In the genomic region with DNA sequence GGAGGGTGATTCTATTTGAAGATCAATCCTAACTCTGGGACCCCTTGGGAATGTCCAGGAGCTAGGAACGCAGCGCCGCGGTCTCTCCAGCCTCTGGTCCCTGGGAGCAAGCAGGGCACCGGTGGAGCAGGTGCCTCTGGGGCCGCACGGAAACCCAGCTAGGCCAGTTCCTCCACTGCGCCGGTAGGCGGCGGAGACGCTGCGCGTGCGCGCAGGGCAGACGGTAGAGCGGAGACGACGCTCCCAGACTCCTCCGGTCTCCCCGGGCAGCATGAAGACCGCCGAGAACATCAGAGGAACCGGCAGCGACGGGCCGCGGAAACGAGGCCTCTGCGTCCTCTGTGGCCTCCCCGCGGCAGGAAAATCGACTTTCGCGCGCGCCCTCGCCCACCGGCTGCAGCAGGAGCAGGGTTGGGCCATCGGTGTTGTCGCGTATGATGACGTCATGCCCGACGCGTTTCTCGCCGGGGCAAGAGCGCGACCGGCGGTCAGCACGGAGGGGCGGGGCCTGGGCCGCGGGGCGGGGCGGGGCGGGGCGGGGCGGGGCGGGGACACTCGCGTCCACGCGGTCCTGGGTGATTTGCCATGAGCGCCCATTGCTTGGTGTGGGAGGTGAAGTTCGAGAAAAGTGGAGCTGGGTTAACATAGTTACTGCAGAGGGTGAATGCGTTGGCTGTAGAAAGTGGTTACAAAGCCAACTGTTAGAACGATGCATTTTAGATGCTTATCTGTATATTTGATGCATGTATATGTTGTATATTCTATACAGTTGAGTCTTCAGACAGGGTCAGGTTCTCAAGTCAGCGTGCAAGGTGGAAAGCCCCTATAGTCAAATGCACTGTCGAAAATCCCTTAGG, we compare ENCODE assay signal across 1 cellular context.
TF ChIP-seq lines count a peak whose summit lies in the region.

A gene with protein sequence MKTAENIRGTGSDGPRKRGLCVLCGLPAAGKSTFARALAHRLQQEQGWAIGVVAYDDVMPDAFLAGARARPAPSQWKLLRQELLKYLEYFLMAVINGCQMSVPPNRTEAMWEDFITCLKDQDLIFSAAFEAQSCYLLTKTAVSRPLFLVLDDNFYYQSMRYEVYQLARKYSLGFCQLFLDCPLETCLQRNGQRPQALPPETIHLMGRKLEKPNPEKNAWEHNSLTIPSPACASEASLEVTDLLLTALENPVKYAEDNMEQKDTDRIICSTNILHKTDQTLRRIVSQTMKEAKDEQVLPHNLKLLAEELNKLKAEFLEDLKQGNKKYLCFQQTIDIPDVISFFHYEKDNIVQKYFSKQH (plus strand): TSS at position 193 of the 857 bp plus-strand sequence. CDS start 79 bp downstream, at position 272.

TF ChIP-seq in H1, 55 proteins besides CTCF, POLR2A, EP300 and RAD21 (continues in another document):
- TF ChIP-seq SIRT6 (IDR thresholded peaks at IDR 0.05; ENCODE audit: low read length) (no peak), TBP (IDR thresholded peaks at IDR 0.05; ENCODE audit: low read depth, low read length) (peak; percentile 75; the same call in 1 of the 2 replicates), RNF2 (IDR thresholded peaks at IDR 0.05; ENCODE audit: borderline replicate concordance, low read depth, low read length, missing control alignments, poor library complexity, severe bottlenecking) (no peak), SAP30 (IDR thresholded peaks at IDR 0.05; ENCODE audit: insufficient read depth, insufficient replicate concordance, low read length) (no peak), GTF2F1 (IDR thresholded peaks at IDR 0.05; ENCODE audit: borderline replicate concordance, low read depth, low read length) (peak; percentile 83; the same call in 1 of the 2 replicates), CHD2 (IDR thresholded peaks at IDR 0.05; ENCODE audit: low read length) (peak; percentile 59; the same call in 1 of the 2 replicates), BRCA1 (IDR thresholded peaks at IDR 0.05; ENCODE audit: low read depth, low read length) (no peak), CTBP2 (IDR thresholded peaks at IDR 0.05; ENCODE audit: borderline replicate concordance, insufficient read depth, insufficient read length, low read length) (no peak), MAFK (IDR thresholded peaks at IDR 0.05; ENCODE audit: low read depth, low read length) (no peak), JUN (IDR thresholded peaks at IDR 0.05; ENCODE audit: low read depth, low read length) (no peak), TCF12 (IDR thresholded peaks at IDR 0.05; ENCODE audit: low read depth, low read length) (no peak), POU5F1 (IDR thresholded peaks at IDR 0.05; ENCODE audit: low read depth, low read length) (no peak), TEAD4 (IDR thresholded peaks at IDR 0.05; ENCODE audit: low read depth, low read length) (no peak), NRF1 (IDR thresholded peaks at IDR 0.05; ENCODE audit: low read depth, low read length) (peak; percentile 68), SP4 (IDR thresholded peaks at IDR 0.05; ENCODE audit: low read length) (0 out of 2 replicates have a peak, but pooled peaks have one; percentile 64), JUND (IDR thresholded peaks at IDR 0.05; ENCODE audit: low read length) (peak; percentile 96), SIX5 (IDR thresholded peaks at IDR 0.05; ENCODE audit: low read depth, low read length) (no peak), TAF7 (optimal IDR thresholded peaks at IDR 0.05; ENCODE audit: borderline replicate concordance, low read depth, low read length) (peak; percentile 83), ASH2L (IDR thresholded peaks at IDR 0.05; ENCODE audit: low read length) (peak; percentile 99), CEBPB (IDR thresholded peaks at IDR 0.05; ENCODE audit: low read depth, low read length) (no peak), HDAC2 (IDR thresholded peaks at IDR 0.05; ENCODE audit: borderline replicate concordance in 1 of 2, low read depth in 2 of 2, low read length in 2 of 2) (peak in 1 of 2 experiments; percentile 62; a peak in 1 of 4 replicates), PHF8 (conservative IDR thresholded peaks at IDR 0.05; ENCODE audit: low read depth, low read length) (peak; percentile 100), CREB1 (IDR thresholded peaks at IDR 0.05) (peak; percentile 98), CBX5 (IDR thresholded peaks at IDR 0.05; ENCODE audit: low read depth, low read length) (no peak), SP2 (IDR thresholded peaks at IDR 0.05; ENCODE audit: low read length) (no peak), RBBP5 (IDR thresholded peaks at IDR 0.05; ENCODE audit: borderline replicate concordance, low read depth, low read length) (peak; percentile 100), CBX8 (IDR thresholded peaks at IDR 0.05; ENCODE audit: borderline replicate concordance, low read depth, low read length) (no peak), BCL11A (IDR thresholded peaks at IDR 0.05; ENCODE audit: low read depth in 2 of 2, low read length in 2 of 2) (no peak), KDM1A (IDR thresholded peaks at IDR 0.05; ENCODE audit: borderline replicate concordance, low read length) (no peak), SRF (IDR thresholded peaks at IDR 0.05; ENCODE audit: low read depth, low read length) (peak; percentile 67), NANOG (IDR thresholded peaks at IDR 0.05; ENCODE audit: insufficient read depth, low read depth, low read length, poor library complexity, severe bottlenecking) (no peak), FOSL1 (IDR thresholded peaks at IDR 0.05; ENCODE audit: insufficient read depth, low read depth, low read length) (peak; percentile 19; the same call in 1 of the 2 replicates), HDAC6 (IDR thresholded peaks at IDR 0.05; ENCODE audit: low read depth, low read length) (no peak), KDM4A (IDR thresholded peaks at IDR 0.05; ENCODE audit: low read depth, low read length, severe bottlenecking) (peak; percentile 94), BACH1 (IDR thresholded peaks at IDR 0.05; ENCODE audit: low read length) (peak; percentile 57), SP1 (IDR thresholded peaks at IDR 0.05; ENCODE audit: low read depth, low read length) (0 out of 2 replicates have a peak, but pooled peaks have one; percentile 23), TAF1 (IDR thresholded peaks at IDR 0.05; ENCODE audit: low read depth, low read length) (peak; percentile 92), ZNF274 (IDR thresholded peaks at IDR 0.05; ENCODE audit: borderline replicate concordance, extremely low read depth, low read length) (no peak), SUZ12 (IDR thresholded peaks at IDR 0.05; ENCODE audit: low read length) (no peak), RXRA (IDR thresholded peaks at IDR 0.05; ENCODE audit: insufficient read depth, low read depth, low read length) (no peak), EZH2 (IDR thresholded peaks at IDR 0.05; ENCODE audit: low read depth, low read length, severe bottlenecking) (no peak), YY1 (IDR thresholded peaks at IDR 0.05; ENCODE audit: low read depth, low read length) (no peak), KDM5A (IDR thresholded peaks at IDR 0.05; ENCODE audit: low read length) (peak; percentile 64; the same call in 1 of the 2 replicates), CHD1 (IDR thresholded peaks at IDR 0.05; ENCODE audit: low read depth, low read length) (no peak), POLR2AphosphoS5 (IDR thresholded peaks at IDR 0.05; ENCODE audit: low read depth, low read length) (peak; percentile 95)
- TF ChIP-seq, protein P1, sequence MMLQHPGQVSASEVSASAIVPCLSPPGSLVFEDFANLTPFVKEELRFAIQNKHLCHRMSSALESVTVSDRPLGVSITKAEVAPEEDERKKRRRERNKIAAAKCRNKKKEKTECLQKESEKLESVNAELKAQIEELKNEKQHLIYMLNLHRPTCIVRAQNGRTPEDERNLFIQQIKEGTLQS (IDR thresholded peaks at IDR 0.05; ENCODE audit: insufficient read depth, low read depth, low read length): peak; percentile 85
- TF ChIP-seq, protein P2, sequence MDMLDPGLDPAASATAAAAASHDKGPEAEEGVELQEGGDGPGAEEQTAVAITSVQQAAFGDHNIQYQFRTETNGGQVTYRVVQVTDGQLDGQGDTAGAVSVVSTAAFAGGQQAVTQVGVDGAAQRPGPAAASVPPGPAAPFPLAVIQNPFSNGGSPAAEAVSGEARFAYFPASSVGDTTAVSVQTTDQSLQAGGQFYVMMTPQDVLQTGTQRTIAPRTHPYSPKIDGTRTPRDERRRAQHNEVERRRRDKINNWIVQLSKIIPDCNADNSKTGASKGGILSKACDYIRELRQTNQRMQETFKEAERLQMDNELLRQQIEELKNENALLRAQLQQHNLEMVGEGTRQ (IDR thresholded peaks at IDR 0.05; ENCODE audit: low read length): no peak
- TF ChIP-seq, protein P3, sequence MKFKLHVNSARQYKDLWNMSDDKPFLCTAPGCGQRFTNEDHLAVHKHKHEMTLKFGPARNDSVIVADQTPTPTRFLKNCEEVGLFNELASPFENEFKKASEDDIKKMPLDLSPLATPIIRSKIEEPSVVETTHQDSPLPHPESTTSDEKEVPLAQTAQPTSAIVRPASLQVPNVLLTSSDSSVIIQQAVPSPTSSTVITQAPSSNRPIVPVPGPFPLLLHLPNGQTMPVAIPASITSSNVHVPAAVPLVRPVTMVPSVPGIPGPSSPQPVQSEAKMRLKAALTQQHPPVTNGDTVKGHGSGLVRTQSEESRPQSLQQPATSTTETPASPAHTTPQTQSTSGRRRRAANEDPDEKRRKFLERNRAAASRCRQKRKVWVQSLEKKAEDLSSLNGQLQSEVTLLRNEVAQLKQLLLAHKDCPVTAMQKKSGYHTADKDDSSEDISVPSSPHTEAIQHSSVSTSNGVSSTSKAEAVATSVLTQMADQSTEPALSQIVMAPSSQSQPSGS (IDR thresholded peaks at IDR 0.05; ENCODE audit: low read length): no peak
- TF ChIP-seq, protein P4, sequence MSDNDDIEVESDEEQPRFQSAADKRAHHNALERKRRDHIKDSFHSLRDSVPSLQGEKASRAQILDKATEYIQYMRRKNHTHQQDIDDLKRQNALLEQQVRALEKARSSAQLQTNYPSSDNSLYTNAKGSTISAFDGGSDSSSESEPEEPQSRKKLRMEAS (IDR thresholded peaks at IDR 0.05): peak; percentile 95
- TF ChIP-seq, protein P5, sequence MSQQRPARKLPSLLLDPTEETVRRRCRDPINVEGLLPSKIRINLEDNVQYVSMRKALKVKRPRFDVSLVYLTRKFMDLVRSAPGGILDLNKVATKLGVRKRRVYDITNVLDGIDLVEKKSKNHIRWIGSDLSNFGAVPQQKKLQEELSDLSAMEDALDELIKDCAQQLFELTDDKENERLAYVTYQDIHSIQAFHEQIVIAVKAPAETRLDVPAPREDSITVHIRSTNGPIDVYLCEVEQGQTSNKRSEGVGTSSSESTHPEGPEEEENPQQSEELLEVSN (IDR thresholded peaks at IDR 0.05): peak; percentile 83
- TF ChIP-seq, protein P6, sequence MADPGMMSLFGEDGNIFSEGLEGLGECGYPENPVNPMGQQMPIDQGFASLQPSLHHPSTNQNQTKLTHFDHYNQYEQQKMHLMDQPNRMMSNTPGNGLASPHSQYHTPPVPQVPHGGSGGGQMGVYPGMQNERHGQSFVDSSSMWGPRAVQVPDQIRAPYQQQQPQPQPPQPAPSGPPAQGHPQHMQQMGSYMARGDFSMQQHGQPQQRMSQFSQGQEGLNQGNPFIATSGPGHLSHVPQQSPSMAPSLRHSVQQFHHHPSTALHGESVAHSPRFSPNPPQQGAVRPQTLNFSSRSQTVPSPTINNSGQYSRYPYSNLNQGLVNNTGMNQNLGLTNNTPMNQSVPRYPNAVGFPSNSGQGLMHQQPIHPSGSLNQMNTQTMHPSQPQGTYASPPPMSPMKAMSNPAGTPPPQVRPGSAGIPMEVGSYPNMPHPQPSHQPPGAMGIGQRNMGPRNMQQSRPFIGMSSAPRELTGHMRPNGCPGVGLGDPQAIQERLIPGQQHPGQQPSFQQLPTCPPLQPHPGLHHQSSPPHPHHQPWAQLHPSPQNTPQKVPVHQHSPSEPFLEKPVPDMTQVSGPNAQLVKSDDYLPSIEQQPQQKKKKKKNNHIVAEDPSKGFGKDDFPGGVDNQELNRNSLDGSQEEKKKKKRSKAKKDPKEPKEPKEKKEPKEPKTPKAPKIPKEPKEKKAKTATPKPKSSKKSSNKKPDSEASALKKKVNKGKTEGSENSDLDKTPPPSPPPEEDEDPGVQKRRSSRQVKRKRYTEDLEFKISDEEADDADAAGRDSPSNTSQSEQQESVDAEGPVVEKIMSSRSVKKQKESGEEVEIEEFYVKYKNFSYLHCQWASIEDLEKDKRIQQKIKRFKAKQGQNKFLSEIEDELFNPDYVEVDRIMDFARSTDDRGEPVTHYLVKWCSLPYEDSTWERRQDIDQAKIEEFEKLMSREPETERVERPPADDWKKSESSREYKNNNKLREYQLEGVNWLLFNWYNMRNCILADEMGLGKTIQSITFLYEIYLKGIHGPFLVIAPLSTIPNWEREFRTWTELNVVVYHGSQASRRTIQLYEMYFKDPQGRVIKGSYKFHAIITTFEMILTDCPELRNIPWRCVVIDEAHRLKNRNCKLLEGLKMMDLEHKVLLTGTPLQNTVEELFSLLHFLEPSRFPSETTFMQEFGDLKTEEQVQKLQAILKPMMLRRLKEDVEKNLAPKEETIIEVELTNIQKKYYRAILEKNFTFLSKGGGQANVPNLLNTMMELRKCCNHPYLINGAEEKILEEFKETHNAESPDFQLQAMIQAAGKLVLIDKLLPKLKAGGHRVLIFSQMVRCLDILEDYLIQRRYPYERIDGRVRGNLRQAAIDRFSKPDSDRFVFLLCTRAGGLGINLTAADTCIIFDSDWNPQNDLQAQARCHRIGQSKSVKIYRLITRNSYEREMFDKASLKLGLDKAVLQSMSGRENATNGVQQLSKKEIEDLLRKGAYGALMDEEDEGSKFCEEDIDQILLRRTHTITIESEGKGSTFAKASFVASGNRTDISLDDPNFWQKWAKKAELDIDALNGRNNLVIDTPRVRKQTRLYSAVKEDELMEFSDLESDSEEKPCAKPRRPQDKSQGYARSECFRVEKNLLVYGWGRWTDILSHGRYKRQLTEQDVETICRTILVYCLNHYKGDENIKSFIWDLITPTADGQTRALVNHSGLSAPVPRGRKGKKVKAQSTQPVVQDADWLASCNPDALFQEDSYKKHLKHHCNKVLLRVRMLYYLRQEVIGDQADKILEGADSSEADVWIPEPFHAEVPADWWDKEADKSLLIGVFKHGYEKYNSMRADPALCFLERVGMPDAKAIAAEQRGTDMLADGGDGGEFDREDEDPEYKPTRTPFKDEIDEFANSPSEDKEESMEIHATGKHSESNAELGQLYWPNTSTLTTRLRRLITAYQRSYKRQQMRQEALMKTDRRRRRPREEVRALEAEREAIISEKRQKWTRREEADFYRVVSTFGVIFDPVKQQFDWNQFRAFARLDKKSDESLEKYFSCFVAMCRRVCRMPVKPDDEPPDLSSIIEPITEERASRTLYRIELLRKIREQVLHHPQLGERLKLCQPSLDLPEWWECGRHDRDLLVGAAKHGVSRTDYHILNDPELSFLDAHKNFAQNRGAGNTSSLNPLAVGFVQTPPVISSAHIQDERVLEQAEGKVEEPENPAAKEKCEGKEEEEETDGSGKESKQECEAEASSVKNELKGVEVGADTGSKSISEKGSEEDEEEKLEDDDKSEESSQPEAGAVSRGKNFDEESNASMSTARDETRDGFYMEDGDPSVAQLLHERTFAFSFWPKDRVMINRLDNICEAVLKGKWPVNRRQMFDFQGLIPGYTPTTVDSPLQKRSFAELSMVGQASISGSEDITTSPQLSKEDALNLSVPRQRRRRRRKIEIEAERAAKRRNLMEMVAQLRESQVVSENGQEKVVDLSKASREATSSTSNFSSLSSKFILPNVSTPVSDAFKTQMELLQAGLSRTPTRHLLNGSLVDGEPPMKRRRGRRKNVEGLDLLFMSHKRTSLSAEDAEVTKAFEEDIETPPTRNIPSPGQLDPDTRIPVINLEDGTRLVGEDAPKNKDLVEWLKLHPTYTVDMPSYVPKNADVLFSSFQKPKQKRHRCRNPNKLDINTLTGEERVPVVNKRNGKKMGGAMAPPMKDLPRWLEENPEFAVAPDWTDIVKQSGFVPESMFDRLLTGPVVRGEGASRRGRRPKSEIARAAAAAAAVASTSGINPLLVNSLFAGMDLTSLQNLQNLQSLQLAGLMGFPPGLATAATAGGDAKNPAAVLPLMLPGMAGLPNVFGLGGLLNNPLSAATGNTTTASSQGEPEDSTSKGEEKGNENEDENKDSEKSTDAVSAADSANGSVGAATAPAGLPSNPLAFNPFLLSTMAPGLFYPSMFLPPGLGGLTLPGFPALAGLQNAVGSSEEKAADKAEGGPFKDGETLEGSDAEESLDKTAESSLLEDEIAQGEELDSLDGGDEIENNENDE (IDR thresholded peaks at IDR 0.05; ENCODE audit: insufficient replicate concordance, low read length): no peak
